1 cellular context compared by ENCODE assay signal in genomic region chr10:63719174-63719856, GRCh38.
A peak's percentile ranks its signal among the peaks of the same experiment; 100 is the strongest.
TF ChIP-seq lines count a peak whose summit lies in the region.

No MANE protein-coding gene starts in this region.

TF ChIP-seq in HepG2, 621 proteins besides CTCF, POLR2A, EP300 and RAD21 (continued from another document):
- TF ChIP-seq KIAA2018 (CRISPR knock-in tag; IDR thresholded peaks at IDR 0.05; ENCODE audit: borderline replicate concordance) = no peak
- no peak for TF ChIP-seq ZNF441 (CRISPR knock-in tag; IDR thresholded peaks at IDR 0.05; ENCODE audit: borderline replicate concordance)
- TF ChIP-seq, protein P1, sequence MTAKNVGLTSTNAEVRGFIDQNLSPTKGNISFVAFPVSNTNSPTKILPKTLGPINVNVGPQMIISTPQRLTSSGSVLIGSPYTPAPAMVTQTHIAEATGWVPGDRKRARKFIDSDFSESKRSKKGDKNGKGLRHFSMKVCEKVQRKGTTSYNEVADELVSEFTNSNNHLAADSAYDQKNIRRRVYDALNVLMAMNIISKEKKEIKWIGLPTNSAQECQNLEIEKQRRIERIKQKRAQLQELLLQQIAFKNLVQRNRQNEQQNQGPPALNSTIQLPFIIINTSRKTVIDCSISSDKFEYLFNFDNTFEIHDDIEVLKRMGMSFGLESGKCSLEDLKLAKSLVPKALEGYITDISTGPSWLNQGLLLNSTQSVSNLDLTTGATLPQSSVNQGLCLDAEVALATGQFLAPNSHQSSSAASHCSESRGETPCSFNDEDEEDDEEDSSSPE (CRISPR knock-in tag; IDR thresholded peaks at IDR 0.05) = no peak
- TF ChIP-seq ZMYM4 (CRISPR knock-in tag; IDR thresholded peaks at IDR 0.05) = 0 out of 2 replicates have a peak, but pooled peaks have one; percentile 21
- no peak for TF ChIP-seq HIC2 (CRISPR knock-in tag; IDR thresholded peaks at IDR 0.05; ENCODE audit: low read depth)
- no peak for TF ChIP-seq PHF8 (CRISPR knock-in tag; IDR thresholded peaks at IDR 0.05)
- TF ChIP-seq CREM (IDR thresholded peaks at IDR 0.05) = no peak
- TF ChIP-seq CREM (CRISPR knock-in tag; IDR thresholded peaks at IDR 0.05) = no peak
- no peak for TF ChIP-seq NFIB (CRISPR knock-in tag; IDR thresholded peaks at IDR 0.05; ENCODE audit: borderline replicate concordance)
- no peak for TF ChIP-seq ZNF44 (CRISPR knock-in tag; IDR thresholded peaks at IDR 0.05)
- no peak for TF ChIP-seq PITX1 (CRISPR knock-in tag; IDR thresholded peaks at IDR 0.05)
- no peak for TF ChIP-seq ZNF781 (CRISPR knock-in tag; IDR thresholded peaks at IDR 0.05; ENCODE audit: borderline replicate concordance, not compliant biosample characterization)
- TF ChIP-seq, protein P2, sequence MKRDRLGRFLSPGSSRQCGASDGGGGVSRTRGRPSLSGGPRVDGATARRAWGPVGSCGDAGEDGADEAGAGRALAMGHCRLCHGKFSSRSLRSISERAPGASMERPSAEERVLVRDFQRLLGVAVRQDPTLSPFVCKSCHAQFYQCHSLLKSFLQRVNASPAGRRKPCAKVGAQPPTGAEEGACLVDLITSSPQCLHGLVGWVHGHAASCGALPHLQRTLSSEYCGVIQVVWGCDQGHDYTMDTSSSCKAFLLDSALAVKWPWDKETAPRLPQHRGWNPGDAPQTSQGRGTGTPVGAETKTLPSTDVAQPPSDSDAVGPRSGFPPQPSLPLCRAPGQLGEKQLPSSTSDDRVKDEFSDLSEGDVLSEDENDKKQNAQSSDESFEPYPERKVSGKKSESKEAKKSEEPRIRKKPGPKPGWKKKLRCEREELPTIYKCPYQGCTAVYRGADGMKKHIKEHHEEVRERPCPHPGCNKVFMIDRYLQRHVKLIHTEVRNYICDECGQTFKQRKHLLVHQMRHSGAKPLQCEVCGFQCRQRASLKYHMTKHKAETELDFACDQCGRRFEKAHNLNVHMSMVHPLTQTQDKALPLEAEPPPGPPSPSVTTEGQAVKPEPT (CRISPR knock-in tag; IDR thresholded peaks at IDR 0.05; ENCODE audit: low read depth) = no peak
- no peak for TF ChIP-seq PAF1 (CRISPR knock-in tag; IDR thresholded peaks at IDR 0.05)
- TF ChIP-seq CCDC6 (CRISPR knock-in tag; IDR thresholded peaks at IDR 0.05) = no peak
- TF ChIP-seq CSRNP2 (CRISPR knock-in tag; conservative IDR thresholded peaks at IDR 0.05; ENCODE audit: low read depth) = no peak
- TF ChIP-seq, protein P3, sequence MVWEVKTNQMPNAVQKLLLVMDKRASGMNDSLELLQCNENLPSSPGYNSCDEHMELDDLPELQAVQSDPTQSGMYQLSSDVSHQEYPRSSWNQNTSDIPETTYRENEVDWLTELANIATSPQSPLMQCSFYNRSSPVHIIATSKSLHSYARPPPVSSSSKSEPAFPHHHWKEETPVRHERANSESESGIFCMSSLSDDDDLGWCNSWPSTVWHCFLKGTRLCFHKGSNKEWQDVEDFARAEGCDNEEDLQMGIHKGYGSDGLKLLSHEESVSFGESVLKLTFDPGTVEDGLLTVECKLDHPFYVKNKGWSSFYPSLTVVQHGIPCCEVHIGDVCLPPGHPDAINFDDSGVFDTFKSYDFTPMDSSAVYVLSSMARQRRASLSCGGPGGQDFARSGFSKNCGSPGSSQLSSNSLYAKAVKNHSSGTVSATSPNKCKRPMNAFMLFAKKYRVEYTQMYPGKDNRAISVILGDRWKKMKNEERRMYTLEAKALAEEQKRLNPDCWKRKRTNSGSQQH (CRISPR knock-in tag; IDR thresholded peaks at IDR 0.05; ENCODE audit: low read depth) = no peak
- TF ChIP-seq SRSF4 (IDR thresholded peaks at IDR 0.05; ENCODE audit: low read depth, low read length, poor library complexity, severe bottlenecking) = no peak
- TF ChIP-seq ZNF792 (CRISPR knock-in tag; IDR thresholded peaks at IDR 0.05) = no peak
- no peak for TF ChIP-seq ZNF850 (CRISPR knock-in tag; conservative IDR thresholded peaks at IDR 0.05)
- TF ChIP-seq ZNF629 (CRISPR knock-in tag; conservative IDR thresholded peaks at IDR 0.05) = no peak
- TF ChIP-seq, protein P4, sequence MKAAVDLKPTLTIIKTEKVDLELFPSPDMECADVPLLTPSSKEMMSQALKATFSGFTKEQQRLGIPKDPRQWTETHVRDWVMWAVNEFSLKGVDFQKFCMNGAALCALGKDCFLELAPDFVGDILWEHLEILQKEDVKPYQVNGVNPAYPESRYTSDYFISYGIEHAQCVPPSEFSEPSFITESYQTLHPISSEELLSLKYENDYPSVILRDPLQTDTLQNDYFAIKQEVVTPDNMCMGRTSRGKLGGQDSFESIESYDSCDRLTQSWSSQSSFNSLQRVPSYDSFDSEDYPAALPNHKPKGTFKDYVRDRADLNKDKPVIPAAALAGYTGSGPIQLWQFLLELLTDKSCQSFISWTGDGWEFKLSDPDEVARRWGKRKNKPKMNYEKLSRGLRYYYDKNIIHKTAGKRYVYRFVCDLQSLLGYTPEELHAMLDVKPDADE (CRISPR knock-in tag; IDR thresholded peaks at IDR 0.05) = no peak
- no peak for TF ChIP-seq ETV5 (CRISPR knock-in tag; IDR thresholded peaks at IDR 0.05; ENCODE audit: borderline replicate concordance)
- TF ChIP-seq, protein P5, sequence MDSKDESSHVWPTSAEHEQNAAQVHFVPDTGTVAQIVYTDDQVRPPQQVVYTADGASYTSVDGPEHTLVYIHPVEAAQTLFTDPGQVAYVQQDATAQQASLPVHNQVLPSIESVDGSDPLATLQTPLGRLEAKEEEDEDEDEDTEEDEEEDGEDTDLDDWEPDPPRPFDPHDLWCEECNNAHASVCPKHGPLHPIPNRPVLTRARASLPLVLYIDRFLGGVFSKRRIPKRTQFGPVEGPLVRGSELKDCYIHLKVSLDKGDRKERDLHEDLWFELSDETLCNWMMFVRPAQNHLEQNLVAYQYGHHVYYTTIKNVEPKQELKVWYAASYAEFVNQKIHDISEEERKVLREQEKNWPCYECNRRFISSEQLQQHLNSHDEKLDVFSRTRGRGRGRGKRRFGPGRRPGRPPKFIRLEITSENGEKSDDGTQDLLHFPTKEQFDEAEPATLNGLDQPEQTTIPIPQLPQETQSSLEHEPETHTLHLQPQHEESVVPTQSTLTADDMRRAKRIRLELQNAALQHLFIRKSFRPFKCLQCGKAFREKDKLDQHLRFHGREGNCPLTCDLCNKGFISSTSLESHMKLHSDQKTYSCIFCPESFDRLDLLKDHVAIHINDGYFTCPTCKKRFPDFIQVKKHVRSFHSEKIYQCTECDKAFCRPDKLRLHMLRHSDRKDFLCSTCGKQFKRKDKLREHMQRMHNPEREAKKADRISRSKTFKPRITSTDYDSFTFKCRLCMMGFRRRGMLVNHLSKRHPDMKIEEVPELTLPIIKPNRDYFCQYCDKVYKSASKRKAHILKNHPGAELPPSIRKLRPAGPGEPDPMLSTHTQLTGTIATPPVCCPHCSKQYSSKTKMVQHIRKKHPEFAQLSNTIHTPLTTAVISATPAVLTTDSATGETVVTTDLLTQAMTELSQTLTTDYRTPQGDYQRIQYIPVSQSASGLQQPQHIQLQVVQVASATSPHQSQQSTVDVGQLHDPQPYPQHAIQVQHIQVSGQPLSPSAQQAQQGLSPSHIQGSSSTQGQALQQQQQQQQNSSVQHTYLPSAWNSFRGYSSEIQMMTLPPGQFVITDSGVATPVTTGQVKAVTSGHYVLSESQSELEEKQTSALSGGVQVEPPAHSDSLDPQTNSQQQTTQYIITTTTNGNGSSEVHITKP (CRISPR knock-in tag; IDR thresholded peaks at IDR 0.05; ENCODE audit: low read depth) = no peak
- no peak for TF ChIP-seq RFXAP (CRISPR knock-in tag; IDR thresholded peaks at IDR 0.05; ENCODE audit: borderline replicate concordance)
- no peak for TF ChIP-seq NFATC3 (CRISPR knock-in tag; IDR thresholded peaks at IDR 0.05)
- no peak for TF ChIP-seq RCOR2 (CRISPR knock-in tag; IDR thresholded peaks at IDR 0.05)
- TF ChIP-seq ZBTB34 (CRISPR knock-in tag; IDR thresholded peaks at IDR 0.05) = no peak
- TF ChIP-seq KDM5B (CRISPR knock-in tag; IDR thresholded peaks at IDR 0.05; ENCODE audit: borderline replicate concordance) = no peak
- TF ChIP-seq ZBTB3 (CRISPR knock-in tag; IDR thresholded peaks at IDR 0.05; ENCODE audit: borderline replicate concordance, low read depth) = no peak
- TF ChIP-seq MBNL3 (CRISPR knock-in tag; conservative IDR thresholded peaks at IDR 0.05) = no peak
- no peak for TF ChIP-seq ZNF724P (CRISPR knock-in tag; IDR thresholded peaks at IDR 0.05; ENCODE audit: borderline replicate concordance)
